In the genomic region with DNA sequence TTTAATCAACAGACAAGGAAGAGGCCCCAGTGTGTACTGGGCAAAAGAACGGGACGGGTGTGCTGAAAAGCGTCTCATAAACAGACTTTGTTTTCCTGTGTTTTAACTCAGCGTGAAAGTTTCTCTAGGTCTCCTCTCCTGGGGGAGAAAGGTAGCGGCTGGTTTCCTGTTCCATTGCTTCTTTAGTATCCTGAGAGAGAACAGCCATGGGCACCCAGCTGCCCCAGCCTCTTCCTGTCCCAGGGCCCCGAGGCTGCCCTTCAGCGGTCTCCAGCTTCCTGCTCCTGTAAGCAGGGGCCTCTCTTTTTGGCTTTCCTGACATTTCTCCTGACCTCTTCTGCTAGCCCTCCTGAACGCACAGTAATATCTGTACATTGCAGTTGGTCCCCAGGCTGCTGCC, we compare ENCODE assay signal across 19 cellular contexts. TPM values are rescaled to one million over a fixed set of nuclear protein-coding genes. Genes with fewer than 3 reads are reported as not detected.
"Had no signal": no experiment of that assay in that cellular context is flagged by ENCODE, and none has a peak within 500 bp of the region (broad histone marks: within the 10 kb centered on the region; RNA-seq: fewer than 3 reads in every experiment).

No MANE protein-coding gene starts in this region.

- DNase-seq: IMR-90, Karpas-422, KG1, MM.1S, NCI-H1092 treated with DMSO at 0.1 percent for 48 hours, NCI-H1436, NCI-H187, NCI-H2081 treated with DMSO at 0.1 percent for 48 hours, NCI-H2171, NCI-H226, NCI-H446, NCI-H524 treated with DMSO at 0.1 percent for 48 hours, NCI-H69, NCI-H774, RPMI8226, SHP77 had no signal

- ATAC-seq: SK-N-SH treated with all-trans-retinoic acid at 6 μM for 48 hours had no signal

RNA-seq across cellular contexts. Expression of gene SSTR4, which starts 2.4 kb away (rescaled TPM):
- total RNA-seq: HT-29, IMR-90, M059J had no signal
- polyA plus RNA-seq: IMR-90 had no signal

RNA-seq across cellular contexts. Expression of gene THBD, which starts 16.8 kb away (rescaled TPM):
- total RNA-seq: HT-29, IMR-90 had no signal

RNA-seq across cellular contexts. Expression of gene CD93, which starts 53.4 kb away (rescaled TPM):
- total RNA-seq: HT-29 had no signal
